20 cellular contexts compared by ENCODE assay signal in genomic region chr1:38516560-38516959, GRCh38.
DNase-seq lines count a peak whose midpoint lies in the region; ATAC-seq, FAIRE-seq and TF ChIP-seq lines count a peak whose summit lies in the region.
"Had no signal": no experiment of that assay in that cellular context is flagged by ENCODE, and none has a peak within 500 bp of the region (broad histone marks: within the 10 kb centered on the region; RNA-seq: fewer than 3 reads in every experiment).

No MANE protein-coding gene starts in this region.

- BruUV-seq in K562 (replicated peaks; lab: Mats Ljungman, UMichigan), result no TSS peak

- peak overlapping the region; percentile 9; the same call in 1 of the 2 replicates for H2AFZ ChIP-seq in K562 (ENCODE audit: low read depth, low read length)

- H3K4me1 ChIP-seq in K562 (replicated peaks in 1 of 2; ENCODE audit: control insufficient read depth in 2 of 2, insufficient read depth in 2 of 2, low read length in 2 of 2) (peaks cover 11 to 26% of the 10 kb centered on the region in 2 experiments), suprapubic skin (peaks cover 28% of the 10 kb centered on the region)
- H3K4me1 ChIP-seq: A549, Caco-2 had no signal

- H3K27ac ChIP-seq in K562 (ENCODE audit: extremely low read depth, low read depth, low read length), result no peak overlapping the region
- peak overlapping the region; percentile 44 for H3K27ac ChIP-seq in suprapubic skin
- H3K27ac ChIP-seq: 22Rv1; A549; BLaER1 treated with 17β-estradiol and CSF1 and Interleukin-3, amounts not matched to agents 10 nM and 100 nM; C4-2B had no signal

- intact Hi-C loops in K562 (cut with micrococcal nuclease), result no loop called here

- TF ChIP-seq POLR2A in K562 (conservative IDR thresholded peaks at IDR 0.05), result no peak
- TF ChIP-seq POLR2A in suprapubic skin (IDR thresholded peaks at IDR 0.05), result no peak

- no peaks in the 10 kb centered on the region for H3K9me3 ChIP-seq in K562 (replicated peaks; ENCODE audit: control insufficient read depth, insufficient read depth, low read depth, low read length)
- no peaks in the 10 kb centered on the region for H3K9me3 ChIP-seq in suprapubic skin
- H3K9me3 ChIP-seq: A549; BLaER1 treated with 17β-estradiol and CSF1 and Interleukin-3, amounts not matched to agents 10 nM and 100 nM; Caco-2 had no signal

- no peaks in the 10 kb centered on the region for H3K79me2 ChIP-seq in K562 (ENCODE audit: control insufficient read depth, insufficient read depth, low read length)

- no peaks in the 10 kb centered on the region for H4K20me1 ChIP-seq in K562 (replicated peaks; ENCODE audit: control insufficient read depth, insufficient read depth, low read length)
- H4K20me1 ChIP-seq: BLaER1 treated with 17β-estradiol and CSF1 and Interleukin-3, amounts not matched to agents 10 nM and 100 nM had no signal

- no peak overlapping the region for H3K9ac ChIP-seq in K562 (ENCODE audit: insufficient read depth in 1 of 2, low read depth in 2 of 2, low read length in 2 of 2)
- H3K9ac ChIP-seq: BLaER1 treated with 17β-estradiol and CSF1 and Interleukin-3, amounts not matched to agents 10 nM and 100 nM had no signal

- ATAC-seq in K562 (peak; percentile 13), GM19351 (IDR thresholded peaks at IDR 0.05; ENCODE audit: unreplicated experiment) (no peak)
- ATAC-seq: A549; CD8-positive, alpha-beta T cell; GM12878 had no signal

- no peak overlapping the region for H3K4me2 ChIP-seq in K562 (ENCODE audit: insufficient read depth, low read length)
- H3K4me2 ChIP-seq: A549; BLaER1 treated with 17β-estradiol and CSF1 and Interleukin-3, amounts not matched to agents 10 nM and 100 nM had no signal

- H3K27me3 ChIP-seq in K562 (ENCODE audit: control insufficient read depth in 2 of 2, insufficient read depth in 2 of 2, low read length in 2 of 2), result no peaks in the 10 kb centered on the region
- H3K27me3 ChIP-seq in suprapubic skin, result peaks cover 4% of the 10 kb centered on the region
- H3K27me3 ChIP-seq: BLaER1 treated with 17β-estradiol and CSF1 and Interleukin-3, amounts not matched to agents 10 nM and 100 nM had no signal

- no peak for TF ChIP-seq RAD21 in K562 (CRISPR knock-in tag; conservative IDR thresholded peaks at IDR 0.05 in 1 of 2, IDR thresholded peaks at IDR 0.05 in 1 of 2)

- H3K4me3 ChIP-seq in K562 (no peak overlapping the region), suprapubic skin (no peak overlapping the region)
- H3K4me3 ChIP-seq: A549; BLaER1 treated with 17β-estradiol and CSF1 and Interleukin-3, amounts not matched to agents 10 nM and 100 nM; GM12878 had no signal

- no peaks in the 10 kb centered on the region for H3K36me3 ChIP-seq in K562 (ENCODE audit: control insufficient read depth, insufficient read depth, low read length)
- no peaks in the 10 kb centered on the region for H3K36me3 ChIP-seq in suprapubic skin
- H3K36me3 ChIP-seq: BLaER1 treated with 17β-estradiol and CSF1 and Interleukin-3, amounts not matched to agents 10 nM and 100 nM had no signal

- 12% methylated on average over 2 of the region's 2 CpGs for WGBS in K562 (ENCODE audit: insufficient coverage, low coverage, missing lambda C conversion rate)
- 69% methylated on average over 2 of the region's 2 CpGs for WGBS in suprapubic skin

- DNase-seq in K562 (ENCODE audit: extremely low read depth in 1 of 4, low spot score in 3 of 4), result no peak
- peak; percentile 8 for DNase-seq in putamen (ENCODE audit: low spot score)
- no peak for DNase-seq in suprapubic skin (ENCODE audit: low spot score in 2 of 2)
- no peak for DNase-seq in GDM1 (lab: John Stamatoyannopoulos, UW)
- DNase-seq: AML-193; Caco-2; Calu3; CD4-positive, alpha-beta T cell; CD8-positive, alpha-beta T cell; DMS79 treated with DMSO at 0.1 percent for 48 hours had no signal

- H3K9me1 ChIP-seq in K562 (ENCODE audit: control insufficient read depth, insufficient read depth, low read length), result no peaks in the 10 kb centered on the region

- no peak for FAIRE-seq in K562 (lab: Jason Lieb, UNC)
- FAIRE-seq: A549, D721Med, G401.6, GM12878, GM12892, GM19239 had no signal

- TF ChIP-seq EP300 in K562 (IDR thresholded peaks at IDR 0.05; ENCODE audit: low read length) (no peak), suprapubic skin (IDR thresholded peaks at IDR 0.05) (no peak)

- in situ Hi-C loops in K562 (cut with MboI), result no loop called here

- no peak for TF ChIP-seq CTCF in K562 (IDR thresholded peaks at IDR 0.05 in 2 of 3, conservative IDR thresholded peaks at IDR 0.05 in 1 of 3; ENCODE audit: insufficient read depth in 2 of 3, low read depth in 1 of 3, low read length in 3 of 3)
- no peak for TF ChIP-seq CTCF in suprapubic skin (IDR thresholded peaks at IDR 0.05)

- CTCF ChIA-PET in K562 (lab: Yijun Ruan, JAX; ENCODE audit: low intra/inter-chr PET ratio), result no interaction called here

- POLR2A ChIA-PET in K562 (lab: Yijun Ruan, JAX), result interaction anchor here (0.6 kb wide), 1 partner anchor 393 kb away, joined by 3 read pairs; no protein-coding TSS in a partner anchor

TF ChIP-seq in K562, 482 proteins besides CTCF, POLR2A, EP300 and RAD21:
- 0 out of 2 replicates have a peak, but pooled peaks have one; percentile 55 for TF ChIP-seq FOSL1 (tag; conservative IDR thresholded peaks at IDR 0.05)
- 0 out of 2 replicates have a peak, but pooled peaks have one; percentile 32 for TF ChIP-seq ZEB2 (IDR thresholded peaks at IDR 0.05)
- TF ChIP-seq TCF7L2 (IDR thresholded peaks at IDR 0.05; ENCODE audit: low read depth, low read length), result no peak
- TF ChIP-seq JUND (IDR thresholded peaks at IDR 0.05; ENCODE audit: borderline replicate concordance, low read depth, low read length), result peak; percentile 24; the same call in 1 of the 2 replicates
- no peak for TF ChIP-seq JUND (tag; IDR thresholded peaks at IDR 0.05; ENCODE audit: borderline replicate concordance, low read depth, low read length)
- TF ChIP-seq ZBTB49 (CRISPR knock-in tag; IDR thresholded peaks at IDR 0.05; ENCODE audit: borderline replicate concordance), result no peak
- peak; percentile 27 for TF ChIP-seq MEIS2 (IDR thresholded peaks at IDR 0.05; ENCODE audit: partially characterized antibody)
